8 cellular contexts compared by ENCODE assay signal in the genomic region with DNA sequence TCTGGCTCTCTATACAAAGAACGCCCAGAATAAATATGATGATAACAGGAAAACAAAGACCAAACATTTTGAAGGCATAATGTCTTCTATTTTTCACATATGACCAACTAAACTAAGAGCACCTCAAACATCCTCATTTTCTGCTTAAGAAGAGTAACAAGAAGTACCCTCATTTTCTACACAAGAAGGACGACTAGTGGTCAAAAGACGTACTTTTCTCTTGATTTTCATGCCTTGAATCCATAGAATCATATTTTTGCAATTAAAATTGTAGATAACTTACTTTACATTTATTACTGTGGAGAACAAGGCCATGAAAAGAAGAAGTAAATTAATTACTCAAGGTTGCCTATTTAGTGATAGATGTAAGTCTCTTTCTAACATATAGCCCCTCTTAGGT.
DNase-seq lines count a peak whose midpoint lies in the region; ATAC-seq and TF ChIP-seq lines count a peak whose summit lies in the region.

No MANE protein-coding gene starts in this region.

- H3K36me3 Mint-ChIP-seq in WTC11, result no peaks in the 10 kb centered on the region
- no peaks in the 10 kb centered on the region for H3K36me3 Mint-ChIP-seq in activated naive CD8-positive, alpha-beta T cell treated with anti-CD3 and anti-CD28 coated beads, Interleukin-2, amount 50 U/mL, for 24 hours (ENCODE audit: low read depth)

- H3K4me1 ChIP-seq in upper lobe of right lung, result no peaks in the 10 kb centered on the region

- no peaks in the 10 kb centered on the region for H3K9me3 ChIP-seq in upper lobe of right lung

- H3K27me3 Mint-ChIP-seq in WTC11 (ENCODE audit: low read depth), result no peaks in the 10 kb centered on the region
- peaks cover 16% of the 10 kb centered on the region for H3K27me3 Mint-ChIP-seq in activated naive CD8-positive, alpha-beta T cell treated with anti-CD3 and anti-CD28 coated beads, Interleukin-2, amount 50 U/mL, for 24 hours

- intact Hi-C loops in upper lobe of right lung (cut with DNase I), result no loop called here

- H3K4me3 Mint-ChIP-seq in WTC11, result no peak overlapping the region
- H3K4me3 Mint-ChIP-seq in activated naive CD8-positive, alpha-beta T cell treated with anti-CD3 and anti-CD28 coated beads, Interleukin-2, amount 50 U/mL, for 24 hours, result no peak overlapping the region

- CTCF ChIA-PET in WTC11 (lab: Charles Lee), result interaction anchor here (0.6 to 2.5 kb wide), 16 partner anchors 11 to 415 kb away, joined by 3 to 7 read pairs (median 3); a partner anchor contains a TSS

- peaks cover 10% of the 10 kb centered on the region for H3K4me1 Mint-ChIP-seq in WTC11
- no peaks in the 10 kb centered on the region for H3K4me1 Mint-ChIP-seq in activated naive CD8-positive, alpha-beta T cell treated with anti-CD3 and anti-CD28 coated beads, Interleukin-2, amount 50 U/mL, for 24 hours

- POLR2A ChIA-PET in WTC11 (lab: Charles Lee), result no interaction called here

- DNase-seq in AG08395 (ENCODE audit: low spot score), result peak; percentile 60
- peak; percentile 16 for DNase-seq in NCI-H1694 (lab: John Stamatoyannopoulos, UW)
- no peak for DNase-seq in WTC11 (ENCODE audit: low spot score)
- DNase-seq in iPS-NIHi7 (ENCODE audit: extremely low spot score), result peak; percentile 31
- no peak for DNase-seq in upper lobe of right lung
- no peak for DNase-seq in activated naive CD8-positive, alpha-beta T cell treated with anti-CD3 and anti-CD28 coated beads, Interleukin-2, amount 50 U/mL, for 24 hours

- H3K4me3 ChIP-seq in upper lobe of right lung, result no peak overlapping the region

- no peak overlapping the region for H3K27ac ChIP-seq in upper lobe of right lung

- H3K27me3 ChIP-seq in upper lobe of right lung, result no peaks in the 10 kb centered on the region

- H3K27ac Mint-ChIP-seq in WTC11, result no peak overlapping the region
- H3K27ac Mint-ChIP-seq in activated naive CD8-positive, alpha-beta T cell treated with anti-CD3 and anti-CD28 coated beads, Interleukin-2, amount 50 U/mL, for 24 hours, result no peak overlapping the region

- TF ChIP-seq CTCF in WTC11 (IDR thresholded peaks at IDR 0.05), result peak; percentile 45; the same call in 1 of the 2 replicates
- peak; percentile 63 for TF ChIP-seq CTCF in upper lobe of right lung (IDR thresholded peaks at IDR 0.05)

- ATAC-seq in GM19035 (IDR thresholded peaks at IDR 0.05; ENCODE audit: unreplicated experiment), result peak; percentile 68
- peak; percentile 44 for ATAC-seq in WTC11
- ATAC-seq in upper lobe of right lung, result peak; percentile 64
- ATAC-seq in HG02884 (IDR thresholded peaks at IDR 0.05; ENCODE audit: unreplicated experiment), result no peak
- no peak for ATAC-seq in activated naive CD8-positive, alpha-beta T cell treated with anti-CD3 and anti-CD28 coated beads, Interleukin-2, amount 50 U/mL, for 24 hours

- H3K9me3 Mint-ChIP-seq in WTC11, result no peaks in the 10 kb centered on the region
- H3K9me3 Mint-ChIP-seq in activated naive CD8-positive, alpha-beta T cell treated with anti-CD3 and anti-CD28 coated beads, Interleukin-2, amount 50 U/mL, for 24 hours, result no peaks in the 10 kb centered on the region

- H3K36me3 ChIP-seq in upper lobe of right lung, result no peaks in the 10 kb centered on the region

TF ChIP-seq in WTC11, 78 proteins besides CTCF, POLR2A, EP300 and RAD21:
- TF ChIP-seq, protein P1, sequence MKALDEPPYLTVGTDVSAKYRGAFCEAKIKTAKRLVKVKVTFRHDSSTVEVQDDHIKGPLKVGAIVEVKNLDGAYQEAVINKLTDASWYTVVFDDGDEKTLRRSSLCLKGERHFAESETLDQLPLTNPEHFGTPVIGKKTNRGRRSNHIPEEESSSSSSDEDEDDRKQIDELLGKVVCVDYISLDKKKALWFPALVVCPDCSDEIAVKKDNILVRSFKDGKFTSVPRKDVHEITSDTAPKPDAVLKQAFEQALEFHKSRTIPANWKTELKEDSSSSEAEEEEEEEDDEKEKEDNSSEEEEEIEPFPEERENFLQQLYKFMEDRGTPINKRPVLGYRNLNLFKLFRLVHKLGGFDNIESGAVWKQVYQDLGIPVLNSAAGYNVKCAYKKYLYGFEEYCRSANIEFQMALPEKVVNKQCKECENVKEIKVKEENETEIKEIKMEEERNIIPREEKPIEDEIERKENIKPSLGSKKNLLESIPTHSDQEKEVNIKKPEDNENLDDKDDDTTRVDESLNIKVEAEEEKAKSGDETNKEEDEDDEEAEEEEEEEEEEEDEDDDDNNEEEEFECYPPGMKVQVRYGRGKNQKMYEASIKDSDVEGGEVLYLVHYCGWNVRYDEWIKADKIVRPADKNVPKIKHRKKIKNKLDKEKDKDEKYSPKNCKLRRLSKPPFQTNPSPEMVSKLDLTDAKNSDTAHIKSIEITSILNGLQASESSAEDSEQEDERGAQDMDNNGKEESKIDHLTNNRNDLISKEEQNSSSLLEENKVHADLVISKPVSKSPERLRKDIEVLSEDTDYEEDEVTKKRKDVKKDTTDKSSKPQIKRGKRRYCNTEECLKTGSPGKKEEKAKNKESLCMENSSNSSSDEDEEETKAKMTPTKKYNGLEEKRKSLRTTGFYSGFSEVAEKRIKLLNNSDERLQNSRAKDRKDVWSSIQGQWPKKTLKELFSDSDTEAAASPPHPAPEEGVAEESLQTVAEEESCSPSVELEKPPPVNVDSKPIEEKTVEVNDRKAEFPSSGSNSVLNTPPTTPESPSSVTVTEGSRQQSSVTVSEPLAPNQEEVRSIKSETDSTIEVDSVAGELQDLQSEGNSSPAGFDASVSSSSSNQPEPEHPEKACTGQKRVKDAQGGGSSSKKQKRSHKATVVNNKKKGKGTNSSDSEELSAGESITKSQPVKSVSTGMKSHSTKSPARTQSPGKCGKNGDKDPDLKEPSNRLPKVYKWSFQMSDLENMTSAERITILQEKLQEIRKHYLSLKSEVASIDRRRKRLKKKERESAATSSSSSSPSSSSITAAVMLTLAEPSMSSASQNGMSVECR (CRISPR knock-in tag; IDR thresholded peaks at IDR 0.05; ENCODE audit: borderline replicate concordance), result no peak
- TF ChIP-seq ZNF219 (CRISPR knock-in tag; IDR thresholded peaks at IDR 0.05; ENCODE audit: borderline replicate concordance) (no peak), RELA (CRISPR knock-in tag; IDR thresholded peaks at IDR 0.05; ENCODE audit: borderline replicate concordance) (no peak), PRRX2 (CRISPR knock-in tag; IDR thresholded peaks at IDR 0.05) (no peak), ZNF396 (CRISPR knock-in tag; IDR thresholded peaks at IDR 0.05; ENCODE audit: borderline replicate concordance) (no peak), TP53 (CRISPR knock-in tag; IDR thresholded peaks at IDR 0.05) (no peak), ZNF423 (CRISPR knock-in tag; IDR thresholded peaks at IDR 0.05) (no peak), ZNF121 (CRISPR knock-in tag; IDR thresholded peaks at IDR 0.05) (no peak), SMAD3 (CRISPR knock-in tag; IDR thresholded peaks at IDR 0.05; ENCODE audit: borderline replicate concordance) (no peak), JUN (CRISPR knock-in tag; IDR thresholded peaks at IDR 0.05) (no peak), ZNF232 (CRISPR knock-in tag; IDR thresholded peaks at IDR 0.05) (no peak), ZBTB21 (CRISPR knock-in tag; IDR thresholded peaks at IDR 0.05; ENCODE audit: borderline replicate concordance) (no peak)
- TF ChIP-seq, protein P2, sequence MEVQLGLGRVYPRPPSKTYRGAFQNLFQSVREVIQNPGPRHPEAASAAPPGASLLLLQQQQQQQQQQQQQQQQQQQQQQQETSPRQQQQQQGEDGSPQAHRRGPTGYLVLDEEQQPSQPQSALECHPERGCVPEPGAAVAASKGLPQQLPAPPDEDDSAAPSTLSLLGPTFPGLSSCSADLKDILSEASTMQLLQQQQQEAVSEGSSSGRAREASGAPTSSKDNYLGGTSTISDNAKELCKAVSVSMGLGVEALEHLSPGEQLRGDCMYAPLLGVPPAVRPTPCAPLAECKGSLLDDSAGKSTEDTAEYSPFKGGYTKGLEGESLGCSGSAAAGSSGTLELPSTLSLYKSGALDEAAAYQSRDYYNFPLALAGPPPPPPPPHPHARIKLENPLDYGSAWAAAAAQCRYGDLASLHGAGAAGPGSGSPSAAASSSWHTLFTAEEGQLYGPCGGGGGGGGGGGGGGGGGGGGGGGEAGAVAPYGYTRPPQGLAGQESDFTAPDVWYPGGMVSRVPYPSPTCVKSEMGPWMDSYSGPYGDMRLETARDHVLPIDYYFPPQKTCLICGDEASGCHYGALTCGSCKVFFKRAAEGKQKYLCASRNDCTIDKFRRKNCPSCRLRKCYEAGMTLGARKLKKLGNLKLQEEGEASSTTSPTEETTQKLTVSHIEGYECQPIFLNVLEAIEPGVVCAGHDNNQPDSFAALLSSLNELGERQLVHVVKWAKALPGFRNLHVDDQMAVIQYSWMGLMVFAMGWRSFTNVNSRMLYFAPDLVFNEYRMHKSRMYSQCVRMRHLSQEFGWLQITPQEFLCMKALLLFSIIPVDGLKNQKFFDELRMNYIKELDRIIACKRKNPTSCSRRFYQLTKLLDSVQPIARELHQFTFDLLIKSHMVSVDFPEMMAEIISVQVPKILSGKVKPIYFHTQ (CRISPR knock-in tag; IDR thresholded peaks at IDR 0.05), result no peak

Comparison
In these comparisons a context has a peak if more than half of its experiments do, and no peak if none do; other contexts are left out.
1. DNase-seq: peak in AG08395 (single experiment), NCI-H1694 (single experiment) and iPS-NIHi7 (single experiment); none in WTC11 (single experiment), upper lobe of right lung (single experiment) and activated naive CD8-positive, alpha-beta T cell treated with anti-CD3 and anti-CD28 coated beads, Interleukin-2, amount 50 U/mL, for 24 hours (single experiment).
2. ATAC-seq: peak in GM19035 (single experiment), WTC11 (single experiment) and upper lobe of right lung (single experiment); none in HG02884 (single experiment) and activated naive CD8-positive, alpha-beta T cell treated with anti-CD3 and anti-CD28 coated beads, Interleukin-2, amount 50 U/mL, for 24 hours (single experiment).